Comparison of ENCODE assay signal across 10 cellular contexts in the genomic region with DNA sequence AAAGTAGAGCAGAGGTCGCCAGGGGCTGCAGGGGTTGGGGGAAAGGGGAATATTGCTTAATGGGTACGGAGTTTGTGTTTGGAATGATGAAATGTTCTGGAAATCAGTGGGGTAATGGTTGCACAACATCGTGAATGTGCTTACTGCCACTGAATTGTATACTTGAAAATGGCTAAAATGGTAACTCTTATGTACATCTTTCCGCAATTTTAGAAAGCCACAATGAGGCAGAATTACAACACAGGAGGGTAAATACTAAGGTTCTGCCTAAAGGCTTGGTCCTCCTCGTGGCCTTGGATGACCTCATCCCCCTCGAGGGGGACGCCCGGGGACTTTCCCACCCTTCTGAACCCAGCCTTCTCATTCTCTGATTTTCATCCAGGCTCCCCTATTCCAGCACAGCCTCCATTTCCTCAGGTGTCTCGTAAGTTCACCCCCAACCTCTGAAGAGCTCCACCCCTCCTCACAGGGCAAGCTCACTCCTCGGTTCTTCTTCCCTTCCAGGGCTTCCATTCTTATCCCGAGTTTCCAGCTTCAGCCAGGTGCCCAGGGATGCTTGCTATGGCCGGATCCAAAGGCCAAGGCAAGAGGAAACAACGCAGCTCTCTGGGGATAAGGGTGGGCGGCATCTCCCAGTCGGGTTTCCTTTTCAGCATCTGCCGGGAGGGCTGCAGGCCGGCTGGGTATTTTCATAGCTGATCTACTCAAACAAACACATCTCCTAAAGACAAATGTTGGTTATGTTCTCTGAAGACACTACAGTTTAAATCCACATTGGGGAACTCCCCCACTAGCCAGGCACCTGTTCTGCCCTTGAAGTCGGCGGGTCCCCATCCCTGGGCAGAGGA.
DNase-seq lines count a peak whose midpoint lies in the region; ATAC-seq and TF ChIP-seq lines count a peak whose summit lies in the region.
"Had no signal": no experiment of that assay in that cellular context is flagged by ENCODE, and none has a peak within 500 bp of the region (broad histone marks: within the 10 kb centered on the region; RNA-seq: fewer than 3 reads in every experiment).

No MANE protein-coding gene starts in this region.

- ATAC-seq in GM18909 (IDR thresholded peaks at IDR 0.05; ENCODE audit: poor library complexity, unreplicated experiment) = peak; percentile 65
- ATAC-seq in HG02870 (IDR thresholded peaks at IDR 0.05; ENCODE audit: unreplicated experiment) = peak; percentile 67
- ATAC-seq in T-helper 17 cell = peak; percentile 44
- no peak for ATAC-seq in HG03571 (IDR thresholded peaks at IDR 0.05; ENCODE audit: unreplicated experiment)

- no peaks in the 10 kb centered on the region for H3K36me3 ChIP-seq in osteoblast (ENCODE audit: insufficient read depth, low read length)

- H3K27ac Mint-ChIP-seq in T-helper 17 cell = no peak overlapping the region

- no peaks in the 10 kb centered on the region for H3K4me1 ChIP-seq in osteoblast (ENCODE audit: insufficient read depth, low read length)

- peaks cover 5% of the 10 kb centered on the region for H3K4me1 Mint-ChIP-seq in T-helper 17 cell
- H3K4me1 Mint-ChIP-seq: central memory CD8-positive, alpha-beta T cell had no signal

- H3K79me2 ChIP-seq in osteoblast (ENCODE audit: insufficient read depth, low read length) = no peaks in the 10 kb centered on the region

- H2AFZ ChIP-seq in osteoblast (ENCODE audit: low read length) = no peak overlapping the region

- H3K4me3 Mint-ChIP-seq in T-helper 17 cell = no peak overlapping the region
- H3K4me3 Mint-ChIP-seq: central memory CD8-positive, alpha-beta T cell had no signal

- H3K27me3 ChIP-seq in osteoblast (ENCODE audit: insufficient read depth, low read length) = peaks cover 12% of the 10 kb centered on the region

- DNase-seq in T-helper 17 cell = no peak
- DNase-seq in pons (ENCODE audit: low spot score) = peak; percentile 14
- no peak for DNase-seq in osteoblast (ENCODE audit: insufficient read length, low spot score, missing footprints)
- DNase-seq in NCI-H1092 treated with DMSO at 0.1 percent for 48 hours (lab: John Stamatoyannopoulos, UW) = no peak
- no peak for DNase-seq in UCSD-AML1 (lab: John Stamatoyannopoulos, UW; ENCODE audit: unreplicated experiment)
- DNase-seq: NCI-H146 had no signal

- peaks cover 3% of the 10 kb centered on the region for H3K36me3 Mint-ChIP-seq in T-helper 17 cell (ENCODE audit: low read depth)

- no peak overlapping the region for H3K4me2 ChIP-seq in osteoblast (ENCODE audit: insufficient read depth, low read length)

- H3K27me3 Mint-ChIP-seq in T-helper 17 cell = peaks cover 51% of the 10 kb centered on the region

- no peak overlapping the region for H3K4me3 ChIP-seq in osteoblast (ENCODE audit: insufficient read depth, low read length)

- H3K9me3 ChIP-seq in T-helper 17 cell (ENCODE audit: control insufficient read depth, low read length, poor library complexity, severe bottlenecking) (no peaks in the 10 kb centered on the region), osteoblast (ENCODE audit: low read depth, low read length) (no peaks in the 10 kb centered on the region)

- no peak overlapping the region for H3K27ac ChIP-seq in osteoblast (ENCODE audit: low read depth, low read length)

- H4K20me1 ChIP-seq in osteoblast (ENCODE audit: insufficient read depth, low read length) = no peaks in the 10 kb centered on the region

- no peak for TF ChIP-seq CTCF in osteoblast (IDR thresholded peaks at IDR 0.05; ENCODE audit: extremely low read depth, low read depth, low read length)
